In genomic region chr7:99579956-99580777, GRCh38 we compare ENCODE assay signal across 8 cellular contexts. TPM values are rescaled to one million over a fixed set of nuclear protein-coding genes. Genes with fewer than 3 reads are reported as not detected.
A peak's percentile ranks its signal among the peaks of the same experiment; 100 is the strongest.
DNase-seq lines count a peak whose midpoint lies in the region; ATAC-seq and TF ChIP-seq lines count a peak whose summit lies in the region.

No MANE protein-coding gene starts in this region.

- H3K79me2 ChIP-seq in OCI-LY7 (ENCODE audit: insufficient read depth, low read depth, low read length) (no peaks in the 10 kb centered on the region), parathyroid adenoma (peaks cover 10% of the 10 kb centered on the region)

- H3K9me3 ChIP-seq in OCI-LY7 (ENCODE audit: low read length) (no peaks in the 10 kb centered on the region), heart left ventricle (no peaks in the 10 kb centered on the region), parathyroid adenoma (ENCODE audit: control insufficient read depth, low read length) (no peaks in the 10 kb centered on the region), upper lobe of right lung (no peaks in the 10 kb centered on the region)

- no peak for TF ChIP-seq POLR2A in heart left ventricle (IDR thresholded peaks at IDR 0.05)

- H3K9me2 ChIP-seq in OCI-LY7 (ENCODE audit: insufficient read depth, low read length) = no peaks in the 10 kb centered on the region

- DNase-seq in GM06990 (ENCODE audit: extremely low read depth, insufficient read length) (peak; percentile 29), OCI-LY7 (ENCODE audit: low spot score) (no peak), heart left ventricle (peak; percentile 28 to 71 (median 36)), upper lobe of right lung (peak; percentile 71), T1000 (lab: John Stamatoyannopoulos, UW) (no peak)
- DNase-seq in activated naive CD4-positive, alpha-beta T cell treated with Interleukin-2 at 50 U/mL for 16 hours = peak; percentile 57

- H3K27me3 ChIP-seq in GM06990 (replicated peaks; ENCODE audit: control insufficient read depth, insufficient read depth, low read length) (no peaks in the 10 kb centered on the region), heart left ventricle (no peaks in the 10 kb centered on the region), parathyroid adenoma (ENCODE audit: control insufficient read depth, insufficient read depth, low read length) (no peaks in the 10 kb centered on the region), upper lobe of right lung (no peaks in the 10 kb centered on the region)

- ATAC-seq in heart left ventricle (peak; percentile 18 to 72 (median 62)), upper lobe of right lung (peak; percentile 77), GM21717 (IDR thresholded peaks at IDR 0.05; ENCODE audit: unreplicated experiment) (no peak)

- POLR2A ChIA-PET in OCI-LY7 (lab: Charles Lee) = interaction anchor here (0.6 kb wide), 1 partner anchor 53 kb away, joined by 3 read pairs; no protein-coding TSS in a partner anchor

- intact Hi-C loops in OCI-LY7 (cut with micrococcal nuclease; ENCODE audit: unreplicated experiment) = no loop called here
- intact Hi-C loops in heart left ventricle (cut with DNase I) = no loop called here
- intact Hi-C loops in upper lobe of right lung (cut with DNase I) = no loop called here

- H3K4me1 ChIP-seq in OCI-LY7 (ENCODE audit: insufficient read depth, low read length, poor library complexity, severe bottlenecking) (no peaks in the 10 kb centered on the region), heart left ventricle (peaks cover 0 to 19% (median 7%) of the 10 kb centered on the region in 12 donors), parathyroid adenoma (peaks cover 2% of the 10 kb centered on the region), upper lobe of right lung (peaks cover 7% of the 10 kb centered on the region)

- BruUV-seq in OCI-LY7 (replicated peaks; lab: Mats Ljungman, UMichigan) = no TSS peak

- TF ChIP-seq CTCF in GM06990 (IDR thresholded peaks at IDR 0.05; ENCODE audit: insufficient read depth, low read length, poor library complexity, severe bottlenecking) = peak; percentile 21
- TF ChIP-seq CTCF in OCI-LY7 (conservative IDR thresholded peaks at IDR 0.05; ENCODE audit: low read length) = peak; percentile 39; the same call in 1 of the 2 replicates
- TF ChIP-seq CTCF in heart left ventricle (IDR thresholded peaks at IDR 0.05) = peak in 11 of 12 donors; percentile 9 to 56 (median 32)
- TF ChIP-seq CTCF in parathyroid adenoma (IDR thresholded peaks at IDR 0.05) = peak; percentile 21
- TF ChIP-seq CTCF in upper lobe of right lung (IDR thresholded peaks at IDR 0.05) = peak; percentile 40

- peak overlapping the region; percentile 46; the same call in 1 of the 2 replicates for H3K4me2 ChIP-seq in OCI-LY7 (ENCODE audit: low read length)
- H3K4me2 ChIP-seq in parathyroid adenoma (ENCODE audit: low read length) = peak overlapping the region; percentile 52

- 2 to 4% (median 2%) methylated on average over 35 to 54 of the region's 54 CpGs for WGBS in heart left ventricle, 4 donors

- H3K36me3 ChIP-seq in GM06990 (ENCODE audit: control insufficient read depth, insufficient read depth, low read length) = no peaks in the 10 kb centered on the region
- no peaks in the 10 kb centered on the region for H3K36me3 ChIP-seq in OCI-LY7 (ENCODE audit: insufficient read depth, low read length)
- no peaks in the 10 kb centered on the region for H3K36me3 ChIP-seq in heart left ventricle
- no peaks in the 10 kb centered on the region for H3K36me3 ChIP-seq in parathyroid adenoma (ENCODE audit: control insufficient read depth, insufficient read depth, low read length)
- H3K36me3 ChIP-seq in upper lobe of right lung = no peaks in the 10 kb centered on the region

- H3K4me3 ChIP-seq in GM06990 (replicated peaks; ENCODE audit: low read depth, low read length) = no peak overlapping the region; the same call in none of the 2 replicates
- H3K4me3 ChIP-seq in OCI-LY7 (ENCODE audit: low read depth, low read length, poor library complexity, severe bottlenecking) = no peak overlapping the region
- H3K4me3 ChIP-seq in heart left ventricle = peak overlapping the region; percentile 43 to 82 (median 66)
- peak overlapping the region; percentile 39 for H3K4me3 ChIP-seq in parathyroid adenoma (ENCODE audit: low read depth, low read length)
- peak overlapping the region; percentile 61 for H3K4me3 ChIP-seq in upper lobe of right lung

- H4K20me1 ChIP-seq in OCI-LY7 (ENCODE audit: insufficient read depth, low read length) = no peaks in the 10 kb centered on the region

- H2AFZ ChIP-seq in OCI-LY7 (ENCODE audit: low read length) = no peak overlapping the region
- H2AFZ ChIP-seq in parathyroid adenoma = peak overlapping the region; percentile 89

- CTCF ChIA-PET in OCI-LY7 (lab: Charles Lee; ENCODE audit: unreplicated experiment) = no interaction called here

- no peak overlapping the region for H3K9ac ChIP-seq in parathyroid adenoma

- no peak overlapping the region for H3K27ac ChIP-seq in OCI-LY7 (ENCODE audit: low read depth, low read length, poor library complexity, severe bottlenecking)
- H3K27ac ChIP-seq in heart left ventricle = peak overlapping the region in 6 of 12 donors; percentile 44 to 61 (median 50)
- H3K27ac ChIP-seq in parathyroid adenoma = peak overlapping the region; percentile 16
- peak overlapping the region; percentile 55 for H3K27ac ChIP-seq in upper lobe of right lung

RNA-seq across cellular contexts. Expression of gene TMEM225B, which starts 17.9 kb away (rescaled TPM):
- total RNA-seq in OCI-LY7 (2014; rRNA removed; shearing (Covaris generic)) = 1.4 and 2.4 TPM in 2 replicates
- total RNA-seq in OCI-LY7 (2022) (2.4 and 3.9 TPM in 2 replicates), heart left ventricle (under 1 TPM in 4 of 9 donors, not detected in 5; 0.29 to 0.52 (median 0.51) TPM), upper lobe of right lung (1.0 TPM)
- polyA plus RNA-seq in heart left ventricle = under 1 TPM in 1 of 2 donors, not detected in 1; 0.10 TPM

RNA-seq across cellular contexts. Expression of gene ZNF655, which starts 21.7 kb away (rescaled TPM):
- 64.1 and 100 TPM in 2 replicates for total RNA-seq in OCI-LY7 (2014; rRNA removed; shearing (Covaris generic))
- 79.7 and 84.7 TPM in 2 replicates for total RNA-seq in OCI-LY7 (2022)
- 10 to 100 TPM; 26.8 to 48.0 (median 32.8) TPM for total RNA-seq in heart left ventricle
- polyA plus RNA-seq in heart left ventricle = 10 to 100 TPM; 28.8 to 36.1 TPM
- 63.1 TPM for total RNA-seq in upper lobe of right lung

RNA-seq across cellular contexts. Expression of gene FAM200A, which starts 28.3 kb away (rescaled TPM):
- total RNA-seq in OCI-LY7 (2014; rRNA removed; shearing (Covaris generic)) = 4.2 and 5.5 TPM in 2 replicates
- total RNA-seq in OCI-LY7 (2022) = 7.3 and 7.9 TPM in 2 replicates
- total RNA-seq in heart left ventricle = 1 to 10 TPM; 4.7 to 7.1 (median 5.3) TPM
- 1 to 10 TPM; 5.8 to 6.6 TPM for polyA plus RNA-seq in heart left ventricle
- total RNA-seq in upper lobe of right lung = 4.9 TPM

RNA-seq across cellular contexts. Expression of gene ZSCAN25, which starts 36.6 kb away (rescaled TPM):
- total RNA-seq in OCI-LY7 (2014; rRNA removed; shearing (Covaris generic)) = 12.0 and 19.8 TPM in 2 replicates
- 14.3 and 17.1 TPM in 2 replicates for total RNA-seq in OCI-LY7 (2022)
- 10 to 100 TPM in 4 of 9 donors, 1 to 10 TPM in 5; 5.6 to 12.0 (median 8.3) TPM for total RNA-seq in heart left ventricle
- polyA plus RNA-seq in heart left ventricle = 1 to 10 TPM; 3.4 to 4.0 TPM
- total RNA-seq in upper lobe of right lung = 18.3 TPM

Comparison
In these comparisons a context has a peak if more than half of its experiments do, and no peak if none do; other contexts are left out.
1. DNase-seq: peak in GM06990 (single experiment), activated naive CD4-positive, alpha-beta T cell treated with Interleukin-2 at 50 U/mL for 16 hours (single experiment), heart left ventricle (5 of 5) and upper lobe of right lung (single experiment); none in OCI-LY7 (single experiment) and T1000 (single experiment).
2. H3K4me3 ChIP-seq: peak in heart left ventricle (12 of 12), parathyroid adenoma (single experiment) and upper lobe of right lung (single experiment); none in GM06990 (single experiment) and OCI-LY7 (single experiment).
3. Peak in every context shown above with its lines, with median percentiles within 50 percentile points of each other: CTCF ChIP-seq.